ENCODE assay signal across 7 cellular contexts in the genomic region with DNA sequence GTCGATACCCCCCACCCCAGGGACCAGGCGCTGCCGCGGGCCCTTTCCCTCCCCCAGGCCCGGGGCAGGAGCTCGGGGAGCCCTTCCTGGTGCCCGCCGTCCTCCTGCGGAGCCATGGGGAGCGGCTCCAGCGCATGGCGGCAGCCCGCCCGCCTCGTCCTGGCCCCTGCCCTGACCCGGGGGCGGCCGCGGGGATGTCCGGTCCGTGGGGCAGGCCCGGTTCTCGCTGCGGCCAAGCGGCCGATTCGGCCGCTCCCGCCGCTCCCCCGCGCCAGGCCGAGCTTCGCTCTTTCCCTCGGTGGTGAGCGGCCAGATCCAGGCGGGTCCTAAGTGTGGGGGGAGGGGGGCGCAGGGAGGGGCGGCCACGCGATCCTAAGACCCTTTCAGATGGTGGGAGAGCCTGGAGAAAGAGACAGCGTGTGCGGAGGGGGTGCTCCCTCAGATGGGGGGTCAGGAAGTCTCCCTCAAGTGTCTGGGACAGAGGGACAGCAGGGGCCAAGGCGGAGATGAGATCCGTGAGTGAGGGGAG. TPM values are rescaled to one million over a fixed set of nuclear protein-coding genes. Genes with fewer than 3 reads are reported as not detected.
DNase-seq lines count a peak whose midpoint lies in the region; ATAC-seq and TF ChIP-seq lines count a peak whose summit lies in the region.

No MANE protein-coding gene starts in this region.

- in situ Hi-C loops in HAP-1 (cut with MboI; ENCODE audit: low sequenced_read_pairs): no loop called here

- H3K27ac ChIP-seq in hepatocyte (no peak overlapping the region), skin epidermis (peak overlapping the region in 17 of 21 experiments; percentile 15 to 81 (median 60))

- H3K4me2 ChIP-seq in hepatocyte: peak overlapping the region; percentile 94

- peaks cover 21% of the 10 kb centered on the region for H3K27me3 Mint-ChIP-seq in activated T-helper 1 cell treated with anti-CD3 and anti-CD28 coated beads, Interleukin-12 subunit alpha, Interleukin-12 subunit beta, Interleukin-2, Interleukin-4 antibody, amounts not matched to agents 30 ng/mL and 10 ng/mL and 1 ng/mL, durations not matched to agents 14 hours and 24 hours and 36 hours (ENCODE audit: insufficient read depth)

- H3K4me1 ChIP-seq in HAP-1: peaks cover 11% of the 10 kb centered on the region
- H3K4me1 ChIP-seq in hepatocyte (ENCODE audit: insufficient read depth): peaks cover 7% of the 10 kb centered on the region

- H3K4me1 Mint-ChIP-seq in activated T-helper 1 cell treated with anti-CD3 and anti-CD28 coated beads, Interleukin-12 subunit alpha, Interleukin-12 subunit beta, Interleukin-2, Interleukin-4 antibody, amounts not matched to agents 30 ng/mL and 10 ng/mL and 1 ng/mL, durations not matched to agents 14 hours and 24 hours and 36 hours (ENCODE audit: low read depth): peaks cover 26% of the 10 kb centered on the region

- WGBS in hepatocyte (ENCODE audit: low lambda C conversion rate, missing lambda C conversion rate): 8% methylated on average over 3 of the region's 45 CpGs

- H3K4me3 ChIP-seq in HAP-1: peak overlapping the region; percentile 73
- peak overlapping the region; percentile 90 for H3K4me3 ChIP-seq in hepatocyte
- peak overlapping the region; percentile 53 to 86 (median 73) for H3K4me3 ChIP-seq in skin epidermis

- no peaks in the 10 kb centered on the region for H4K20me1 ChIP-seq in hepatocyte (ENCODE audit: insufficient read depth, poor library complexity, severe bottlenecking)

- H3K27ac Mint-ChIP-seq in activated T-helper 1 cell treated with anti-CD3 and anti-CD28 coated beads, Interleukin-12 subunit alpha, Interleukin-12 subunit beta, Interleukin-2, Interleukin-4 antibody, amounts not matched to agents 30 ng/mL and 10 ng/mL and 1 ng/mL, durations not matched to agents 14 hours and 24 hours and 36 hours: peak overlapping the region; percentile 68

- no peak overlapping the region for H3K4me3 Mint-ChIP-seq in activated T-helper 1 cell treated with anti-CD3 and anti-CD28 coated beads, Interleukin-12 subunit alpha, Interleukin-12 subunit beta, Interleukin-2, Interleukin-4 antibody, amounts not matched to agents 30 ng/mL and 10 ng/mL and 1 ng/mL, durations not matched to agents 14 hours and 24 hours and 36 hours

- H3K9me3 ChIP-seq in HAP-1 (no peaks in the 10 kb centered on the region), hepatocyte (ENCODE audit: low read depth) (no peaks in the 10 kb centered on the region)

- intact Hi-C loops in activated T-helper 1 cell treated with anti-CD3 and anti-CD28 coated beads, Interleukin-12 subunit alpha, Interleukin-12 subunit beta, Interleukin-2, Interleukin-4 antibody, amounts not matched to agents 30 ng/mL and 10 ng/mL and 1 ng/mL, durations not matched to agents 14 hours and 24 hours and 36 hours (cut with micrococcal nuclease): no loop called here

- peak overlapping the region; percentile 91 for H2AFZ ChIP-seq in hepatocyte

- H3K27me3 ChIP-seq in HAP-1 (ENCODE audit: low read depth): no peaks in the 10 kb centered on the region
- H3K27me3 ChIP-seq in hepatocyte: no peaks in the 10 kb centered on the region

- no peaks in the 10 kb centered on the region for H3K79me2 ChIP-seq in hepatocyte

- H3K36me3 ChIP-seq in HAP-1 (replicated peaks) (peaks cover 19% of the 10 kb centered on the region), hepatocyte (replicated peaks; ENCODE audit: insufficient read depth, low read depth) (no peaks in the 10 kb centered on the region)

- no peak for ATAC-seq in HG03139 (IDR thresholded peaks at IDR 0.05; ENCODE audit: unreplicated experiment)
- ATAC-seq in GM21526 (IDR thresholded peaks at IDR 0.05; ENCODE audit: low FRiP score, unreplicated experiment): no peak

- no peak for TF ChIP-seq CTCF in hepatocyte (IDR thresholded peaks at IDR 0.05; ENCODE audit: poor library complexity)

- peaks cover 19% of the 10 kb centered on the region for H3K36me3 Mint-ChIP-seq in activated T-helper 1 cell treated with anti-CD3 and anti-CD28 coated beads, Interleukin-12 subunit alpha, Interleukin-12 subunit beta, Interleukin-2, Interleukin-4 antibody, amounts not matched to agents 30 ng/mL and 10 ng/mL and 1 ng/mL, durations not matched to agents 14 hours and 24 hours and 36 hours (ENCODE audit: low read depth)

- DNase-seq in HAP-1 (ENCODE audit: low spot score in 2 of 2) (peak; percentile 35 to 72), hepatocyte (ENCODE audit: low spot score) (peak; percentile 29), NCI-H2107 (lab: John Stamatoyannopoulos, UW) (no peak)
- no peak for DNase-seq in activated T-helper 1 cell treated with anti-CD3 and anti-CD28 coated beads, Interleukin-12 subunit alpha, Interleukin-12 subunit beta, Interleukin-2, Interleukin-4 antibody, amounts not matched to agents 30 ng/mL and 10 ng/mL and 1 ng/mL, durations not matched to agents 14 hours and 24 hours and 36 hours (ENCODE audit: low spot score)

- no peaks in the 10 kb centered on the region for H3K9me2 ChIP-seq in hepatocyte (replicated peaks; ENCODE audit: insufficient read depth)

- H3K9me3 Mint-ChIP-seq in activated T-helper 1 cell treated with anti-CD3 and anti-CD28 coated beads, Interleukin-12 subunit alpha, Interleukin-12 subunit beta, Interleukin-2, Interleukin-4 antibody, amounts not matched to agents 30 ng/mL and 10 ng/mL and 1 ng/mL, durations not matched to agents 14 hours and 24 hours and 36 hours: peaks cover 19% of the 10 kb centered on the region

RNA-seq across cellular contexts. Expression of a gene that starts 1.3 kb away (rescaled TPM):
- total RNA-seq in activated T-helper 1 cell treated with anti-CD3 and anti-CD28 coated beads, Interleukin-12 subunit alpha, Interleukin-12 subunit beta, Interleukin-2, Interleukin-4 antibody, amounts not matched to agents 30 ng/mL and 10 ng/mL and 1 ng/mL, durations not matched to agents 14 hours and 24 hours and 36 hours: 4.7 and 5.3 TPM in 2 replicates
- 21.1 and 27.6 TPM in 2 replicates for total RNA-seq in hepatocyte
- polyA plus RNA-seq in hepatocyte: 25.4 and 56.5 TPM in 2 replicates

RNA-seq across cellular contexts. Expression of a gene that starts 12.2 kb away (rescaled TPM):
- total RNA-seq in activated T-helper 1 cell treated with anti-CD3 and anti-CD28 coated beads, Interleukin-12 subunit alpha, Interleukin-12 subunit beta, Interleukin-2, Interleukin-4 antibody, amounts not matched to agents 30 ng/mL and 10 ng/mL and 1 ng/mL, durations not matched to agents 14 hours and 24 hours and 36 hours: 79.8 and 79.9 TPM in 2 replicates
- 46.0 and 70.3 TPM in 2 replicates for total RNA-seq in hepatocyte
- polyA plus RNA-seq in hepatocyte: 99.2 and 105 TPM in 2 replicates

RNA-seq across cellular contexts. Expression of a gene that starts 20.3 kb away (rescaled TPM):
- total RNA-seq in activated T-helper 1 cell treated with anti-CD3 and anti-CD28 coated beads, Interleukin-12 subunit alpha, Interleukin-12 subunit beta, Interleukin-2, Interleukin-4 antibody, amounts not matched to agents 30 ng/mL and 10 ng/mL and 1 ng/mL, durations not matched to agents 14 hours and 24 hours and 36 hours: 250 and 254 TPM in 2 replicates
- total RNA-seq in hepatocyte: 52.1 and 81.4 TPM in 2 replicates
- 88.0 and 119 TPM in 2 replicates for polyA plus RNA-seq in hepatocyte

Comparison
In these comparisons a context has a peak if more than half of its experiments do, and no peak if none do; other contexts are left out.
1. DNase-seq: peak in HAP-1 (2 of 2) and hepatocyte (single experiment); none in activated T-helper 1 cell treated with anti-CD3 and anti-CD28 coated beads, Interleukin-12 subunit alpha, Interleukin-12 subunit beta, Interleukin-2, Interleukin-4 antibody, amounts not matched to agents 30 ng/mL and 10 ng/mL and 1 ng/mL, durations not matched to agents 14 hours and 24 hours and 36 hours (single experiment) and NCI-H2107 (single experiment).
2. Peak in every context shown above with its lines, with median percentiles within 50 percentile points of each other: H3K4me3 ChIP-seq.